In the genomic region with DNA sequence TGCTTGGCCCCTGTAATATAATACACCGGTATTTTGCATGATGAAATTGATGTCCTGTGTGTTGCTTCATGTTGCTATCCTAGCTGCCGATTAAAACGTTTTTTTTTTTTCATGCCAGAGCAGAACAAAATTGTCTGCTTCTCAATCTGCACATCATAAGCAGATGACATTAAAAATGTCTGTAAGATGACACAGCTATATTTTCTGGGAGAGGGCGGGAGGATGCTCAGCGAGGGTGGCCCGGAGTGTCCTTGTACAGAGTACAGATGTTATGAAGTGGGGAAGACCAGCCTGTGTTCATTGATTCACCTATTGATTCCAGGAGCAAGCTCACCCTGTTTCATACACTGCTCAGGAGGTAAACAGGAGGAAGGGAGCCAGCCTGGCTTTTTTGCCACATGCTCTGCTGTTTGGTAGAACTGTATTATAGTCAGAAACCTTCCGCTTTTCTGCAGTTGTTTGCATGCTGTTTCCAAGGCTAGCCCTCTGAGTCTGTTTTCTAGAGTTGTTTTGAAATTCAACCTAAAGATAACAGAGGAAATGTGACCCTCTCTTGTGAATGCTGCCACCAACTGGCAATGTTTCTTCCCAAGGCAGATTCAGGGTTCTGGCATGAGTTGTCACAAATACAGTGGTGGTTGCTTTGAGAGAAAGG, we compare ENCODE assay signal across 8 cellular contexts. TPM values are rescaled to one million over a fixed set of nuclear protein-coding genes. Genes with fewer than 3 reads are reported as not detected.
DNase-seq lines count a peak whose midpoint lies in the region; FAIRE-seq and TF ChIP-seq lines count a peak whose summit lies in the region.

No MANE protein-coding gene starts in this region.

- TF ChIP-seq CTCF in MM.1S (IDR thresholded peaks at IDR 0.05; ENCODE audit: low read length) (peak; percentile 81), endothelial cell of umbilical vein (IDR thresholded peaks at IDR 0.05; ENCODE audit: extremely low read depth in 1 of 2, insufficient read depth in 1 of 2, low read depth in 1 of 2, low read length in 2 of 2) (peak; percentile 13 to 24), retinal pigment epithelial cell (conservative IDR thresholded peaks at IDR 0.05; ENCODE audit: low read depth, low read length) (peak; percentile 65)

- peaks cover 16% of the 10 kb centered on the region for H3F3A ChIP-seq in MM.1S (ENCODE audit: insufficient read depth, low read length)

- H3K9me3 ChIP-seq in MM.1S (replicated peaks; ENCODE audit: insufficient read depth, low read length) (no peaks in the 10 kb centered on the region), endothelial cell of umbilical vein (replicated peaks; ENCODE audit: control insufficient read depth, insufficient read depth, low read length) (no peaks in the 10 kb centered on the region)

- intact Hi-C loops in endothelial cell of umbilical vein (cut with micrococcal nuclease), result loop anchor here (1.0 kb wide), 1 partner anchor 876 kb away; no protein-coding TSS in a partner anchor

- no peaks in the 10 kb centered on the region for H3K9me2 ChIP-seq in MM.1S (replicated peaks; ENCODE audit: insufficient read depth, low read length)

- H3K4me2 ChIP-seq in MM.1S (ENCODE audit: low read depth, low read length) (peak overlapping the region; percentile 15), endothelial cell of umbilical vein (ENCODE audit: insufficient read depth, low read length) (no peak overlapping the region)

- H3K9ac ChIP-seq in MM.1S (ENCODE audit: low read length) (peak overlapping the region; percentile 28; the same call in 1 of the 2 replicates), endothelial cell of umbilical vein (replicated peaks; ENCODE audit: extremely low read depth, insufficient read depth, low read length) (no peak overlapping the region)

- DNase-seq in NCI-H524 (lab: John Stamatoyannopoulos, UW) (peak; percentile 51 to 67), NCI-H524 treated with DMSO at 0.1 percent for 48 hours (lab: John Stamatoyannopoulos, UW) (no peak), MM.1S (peak; percentile 75), SIG-M5 treated with dmso at 0.1 percent for 504 hours (lab: John Stamatoyannopoulos, UW; ENCODE audit: unreplicated experiment) (peak; percentile 99), endothelial cell of umbilical vein (ENCODE audit: low read depth, low spot score) (peak; percentile 34), retinal pigment epithelial cell (ENCODE audit: low read depth) (no peak), foreskin melanocyte (no peak)
- no peak for DNase-seq in stimulated activated CD4-positive, alpha-beta T cell treated with anti-CD3 and anti-CD28 coated beads, Interleukin-4, amount 100 ng/mL, for 1 hour

- 0 out of 2 replicates have a peak overlapping the region, but pooled peaks have one; percentile 8 for H3K4me3 ChIP-seq in MM.1S (ENCODE audit: low read length)
- no peak overlapping the region for H3K4me3 ChIP-seq in endothelial cell of umbilical vein (replicated peaks in 1 of 3; ENCODE audit: insufficient read depth in 1 of 3, low read depth in 1 of 3, low read length in 3 of 3)
- H3K4me3 ChIP-seq in retinal pigment epithelial cell (ENCODE audit: low read length), result no peak overlapping the region

- H3K9me1 ChIP-seq in endothelial cell of umbilical vein (replicated peaks; ENCODE audit: control insufficient read depth, extremely low read depth, insufficient read depth, low read length), result no peaks in the 10 kb centered on the region

- FAIRE-seq in endothelial cell of umbilical vein (lab: Jason Lieb, UNC), result peak; percentile 54

- POLR2A ChIA-PET in endothelial cell of umbilical vein (lab: Charles Lee), result no interaction called here

- H3K4me1 ChIP-seq in MM.1S (ENCODE audit: low read length), result peaks cover 27% of the 10 kb centered on the region
- no peaks in the 10 kb centered on the region for H3K4me1 ChIP-seq in endothelial cell of umbilical vein (ENCODE audit: control insufficient read depth, extremely low read depth, insufficient read depth, low read length)

- H2AFZ ChIP-seq in MM.1S (ENCODE audit: low read length) (peak overlapping the region; percentile 47; the same call in 1 of the 2 replicates), endothelial cell of umbilical vein (ENCODE audit: low read depth, low read length) (no peak overlapping the region)

- no peaks in the 10 kb centered on the region for H3K27me3 ChIP-seq in MM.1S (replicated peaks; ENCODE audit: insufficient read depth, low read length)
- peaks cover 32 to 71% of the 10 kb centered on the region in 2 experiments for H3K27me3 ChIP-seq in endothelial cell of umbilical vein (ENCODE audit: control insufficient read depth in 2 of 2, insufficient read depth in 2 of 2, low read length in 2 of 2)

- dilution Hi-C loops in endothelial cell of umbilical vein (cut with MboI; ENCODE audit: extremely low pct_ligation_motif_present, low sequenced_read_pairs), result no loop called here

- H3K36me3 ChIP-seq in MM.1S (replicated peaks; ENCODE audit: insufficient read depth, low read length) (no peaks in the 10 kb centered on the region), endothelial cell of umbilical vein (ENCODE audit: control insufficient read depth in 2 of 2, extremely low read depth in 1 of 2, insufficient read depth in 2 of 2, low read length in 2 of 2) (no peaks in the 10 kb centered on the region)

- H3K27ac ChIP-seq in MM.1S (ENCODE audit: low read length), result peak overlapping the region; percentile 21; the same call in 1 of the 2 replicates
- no peak overlapping the region for H3K27ac ChIP-seq in endothelial cell of umbilical vein (ENCODE audit: insufficient read depth, low read depth, low read length)

- BruUV-seq in endothelial cell of umbilical vein (replicated peaks; lab: Mats Ljungman, UMichigan), result no TSS peak

- H4K20me1 ChIP-seq in MM.1S (ENCODE audit: insufficient read depth, low read length), result no peaks in the 10 kb centered on the region
- no peaks in the 10 kb centered on the region for H4K20me1 ChIP-seq in endothelial cell of umbilical vein (replicated peaks; ENCODE audit: control insufficient read depth, extremely low read depth, insufficient read depth, low read length)

- CTCF ChIA-PET in endothelial cell of umbilical vein (lab: Charles Lee), result interaction anchor here (1.1 to 2.1 kb wide), 3 partner anchors 645 to 876 kb away, joined by 3 to 11 read pairs (median 10); no protein-coding TSS in a partner anchor

- no peak for TF ChIP-seq POLR2A in endothelial cell of umbilical vein (IDR thresholded peaks at IDR 0.05; ENCODE audit: low read depth, low read length)

- H3K79me2 ChIP-seq in MM.1S (ENCODE audit: low read length) (no peaks in the 10 kb centered on the region), endothelial cell of umbilical vein (ENCODE audit: control insufficient read depth, insufficient read depth, low read length) (no peaks in the 10 kb centered on the region)

TF ChIP-seq in endothelial cell of umbilical vein, 7 proteins besides CTCF, POLR2A, EP300 and RAD21:
- TF ChIP-seq FOS (IDR thresholded peaks at IDR 0.05; ENCODE audit: borderline replicate concordance, insufficient read depth, low read length) (no peak), MYC (IDR thresholded peaks at IDR 0.05; ENCODE audit: low read depth, low read length) (no peak), EZH2 (IDR thresholded peaks at IDR 0.05; ENCODE audit: borderline replicate concordance, low read depth, low read length, severe bottlenecking) (no peak), JUN (IDR thresholded peaks at IDR 0.05; ENCODE audit: borderline replicate concordance, insufficient read depth, insufficient read length, low read depth) (no peak), GATA2 (IDR thresholded peaks at IDR 0.05; ENCODE audit: insufficient read depth, insufficient read length, low read depth, low read length) (no peak)
- TF ChIP-seq, protein P1, sequence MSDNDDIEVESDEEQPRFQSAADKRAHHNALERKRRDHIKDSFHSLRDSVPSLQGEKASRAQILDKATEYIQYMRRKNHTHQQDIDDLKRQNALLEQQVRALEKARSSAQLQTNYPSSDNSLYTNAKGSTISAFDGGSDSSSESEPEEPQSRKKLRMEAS (IDR thresholded peaks at IDR 0.05; ENCODE audit: insufficient read depth, insufficient read length), result no peak
TF ChIP-seq in endothelial cell of umbilical vein: peak in this region for 0.

RNA-seq across cellular contexts. Expression of a gene that starts 4.7 kb away (rescaled TPM):
- total RNA-seq in endothelial cell of umbilical vein, result 4.4 and 5.9 TPM in 2 replicates
- polyA plus RNA-seq in endothelial cell of umbilical vein, result 1.6 TPM in 2 replicates
- 0.92 and 1.5 TPM in 2 replicates for polyA plus RNA-seq in endothelial cell of umbilical vein (2011; cell fraction: cytosol; rRNA removed)
- polyA plus RNA-seq in endothelial cell of umbilical vein (2011; cell fraction: nucleus; rRNA removed), result 3.5 and 3.7 TPM in 2 replicates
- 1.3 and 2.8 TPM in 2 replicates for polyA plus RNA-seq in endothelial cell of umbilical vein (2012)
- polyA minus RNA-seq in endothelial cell of umbilical vein, result 2.5 and 3.5 TPM in 2 replicates
- polyA minus RNA-seq in endothelial cell of umbilical vein (2011; cell fraction: cytosol; rRNA and poly(A)+ RNA removed), result 19.8 TPM
- polyA minus RNA-seq in endothelial cell of umbilical vein (2011; cell fraction: nucleus; rRNA and poly(A)+ RNA removed), result 6.7 and 16.9 TPM in 2 replicates

Comparison
In these comparisons a context has a peak if more than half of its experiments do, and no peak if none do; other contexts are left out.
1. DNase-seq: peak in NCI-H524 (2 of 2), MM.1S (single experiment), SIG-M5 treated with dmso at 0.1 percent for 504 hours (single experiment) and endothelial cell of umbilical vein (single experiment); none in NCI-H524 treated with DMSO at 0.1 percent for 48 hours (single experiment), retinal pigment epithelial cell (single experiment), foreskin melanocyte (single experiment) and stimulated activated CD4-positive, alpha-beta T cell treated with anti-CD3 and anti-CD28 coated beads, Interleukin-4, amount 100 ng/mL, for 1 hour (single experiment).
2. CTCF ChIP-seq: peak in every context shown above with its lines; median percentile 81 in MM.1S; 65 in retinal pigment epithelial cell; 18 in endothelial cell of umbilical vein.